1 cellular context compared by ENCODE assay signal in genomic region chr10:12705943-12706342, GRCh38.
TF ChIP-seq lines count a peak whose summit lies in the region.

No MANE protein-coding gene starts in this region.

TF ChIP-seq in WTC11, 78 proteins besides CTCF, POLR2A, EP300 and RAD21 (continued from another document):
- no peak for TF ChIP-seq AR (CRISPR knock-in tag; IDR thresholded peaks at IDR 0.05)
